Comparison of ENCODE assay signal across 12 cellular contexts in the genomic region with DNA sequence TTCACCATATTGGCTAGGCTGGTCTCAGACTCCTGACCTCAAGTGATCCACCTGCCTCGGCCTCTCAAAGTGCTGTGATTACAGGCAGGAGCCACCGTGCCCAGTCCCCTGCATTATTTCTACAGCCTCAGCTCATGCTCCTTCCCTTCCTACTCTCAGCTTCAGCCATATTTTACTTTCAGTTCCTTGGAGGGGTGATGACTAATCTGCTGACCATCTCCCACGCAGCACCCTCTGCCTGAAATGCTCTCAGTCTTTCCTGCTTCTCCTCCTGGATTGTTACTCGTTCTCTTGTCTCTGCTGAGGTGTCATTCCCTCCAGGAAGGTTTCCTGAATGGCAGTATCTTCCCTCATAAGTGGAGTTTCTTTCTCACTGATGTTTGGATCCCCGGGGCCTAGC.
A peak's percentile ranks its signal among the peaks of the same experiment; 100 is the strongest.
DNase-seq lines count a peak whose midpoint lies in the region; ATAC-seq and TF ChIP-seq lines count a peak whose summit lies in the region.
"Had no signal": no experiment of that assay in that cellular context is flagged by ENCODE, and none has a peak within 500 bp of the region (broad histone marks: within the 10 kb centered on the region; RNA-seq: fewer than 3 reads in every experiment).

No MANE protein-coding gene starts in this region.

- H3K36me3 Mint-ChIP-seq in Calu3 (ENCODE audit: insufficient read depth, unreplicated experiment) = peaks cover 6% of the 10 kb centered on the region
- H3K36me3 Mint-ChIP-seq: IgD-negative memory B cell had no signal

- no peak overlapping the region for H4K91ac ChIP-seq in mesenchymal stem cell (ENCODE audit: low read length)

- BruUV-seq in Calu3 (replicated peaks; lab: Mats Ljungman, UMichigan) = no TSS peak

- no peak overlapping the region for H3K4me2 ChIP-seq in mesenchymal stem cell (ENCODE audit: low read length, poor library complexity, severe bottlenecking)

- WGBS in mesenchymal stem cell = 34% methylated on average over 4 of the region's 5 CpGs

- H3K4me3 Mint-ChIP-seq in Calu3 (ENCODE audit: low read depth, unreplicated experiment) = no peak overlapping the region
- H3K4me3 Mint-ChIP-seq: IgD-negative memory B cell had no signal

- H2AFZ ChIP-seq in mesenchymal stem cell (ENCODE audit: low read depth, low read length) = no peak overlapping the region

- CTCF ChIA-PET in Calu3 (lab: Charles Lee) = no interaction called here

- peaks cover 10% of the 10 kb centered on the region for H3K4me1 Mint-ChIP-seq in Calu3 (ENCODE audit: low read depth, unreplicated experiment)

- H4K8ac ChIP-seq in mesenchymal stem cell (ENCODE audit: low read length) = peak overlapping the region; percentile 72

- no peak overlapping the region for H2AK5ac ChIP-seq in mesenchymal stem cell (ENCODE audit: low read length, severe bottlenecking)

- H2BK120ac ChIP-seq in mesenchymal stem cell (ENCODE audit: low read depth, low read length) = peak overlapping the region; percentile 34

- peak overlapping the region; percentile 77 for H3K27ac Mint-ChIP-seq in Calu3 (ENCODE audit: unreplicated experiment)
- H3K27ac Mint-ChIP-seq: IgD-negative memory B cell had no signal

- H3K14ac ChIP-seq in mesenchymal stem cell (ENCODE audit: low read length in 2 of 2) = no peak overlapping the region

- no peaks in the 10 kb centered on the region for H3K4me1 ChIP-seq in mesenchymal stem cell (ENCODE audit: control insufficient read depth, insufficient read depth, low read depth, low read length)
- H3K4me1 ChIP-seq: vagina had no signal

- H3K9ac ChIP-seq in mesenchymal stem cell (ENCODE audit: low read length) = peak overlapping the region; percentile 39

- peak; percentile 29 for DNase-seq in Calu3
- peak; percentile 46 for DNase-seq in HPDE6-E6E7 (ENCODE audit: extremely low spot score)
- DNase-seq in amniotic epithelial cell (ENCODE audit: low read depth) = peak; percentile 77
- peak; percentile 79 for DNase-seq in mesenchymal stem cell
- no peak for DNase-seq in GM13977 (ENCODE audit: low spot score)
- no peak for DNase-seq in activated naive CD4-positive, alpha-beta T cell (lab: John Stamatoyannopoulos, UW)
- no peak for DNase-seq in NCI-H748 treated with DMSO at 0.1 percent for 48 hours (lab: John Stamatoyannopoulos, UW)
- DNase-seq: stimulated activated CD4-positive, alpha-beta T cell treated with anti-CD3 and anti-CD28 coated beads, Interleukin-2, amount 100 ng/mL, for 24 hours had no signal

- no peak overlapping the region for H3K18ac ChIP-seq in mesenchymal stem cell (ENCODE audit: low read depth in 1 of 2, low read length in 2 of 2)

- H2BK12ac ChIP-seq in mesenchymal stem cell (ENCODE audit: low read length in 2 of 2) = no peak overlapping the region

- H3K9me3 Mint-ChIP-seq in Calu3 (ENCODE audit: low read depth, unreplicated experiment) = no peaks in the 10 kb centered on the region
- H3K9me3 Mint-ChIP-seq: IgD-negative memory B cell had no signal

- H2BK15ac ChIP-seq in mesenchymal stem cell (ENCODE audit: low read depth, poor library complexity, severe bottlenecking) = no peak overlapping the region

- no peak overlapping the region for H3K4ac ChIP-seq in mesenchymal stem cell (ENCODE audit: low read depth in 1 of 2, low read length in 2 of 2)

- H3K79me1 ChIP-seq in mesenchymal stem cell (replicated peaks; ENCODE audit: low read length, poor library complexity, severe bottlenecking) = no peaks in the 10 kb centered on the region

- no peaks in the 10 kb centered on the region for H3K36me3 ChIP-seq in mesenchymal stem cell (ENCODE audit: control insufficient read depth in 1 of 2, insufficient read depth in 2 of 2, low read depth in 1 of 2, low read length in 2 of 2)
- H3K36me3 ChIP-seq: vagina had no signal

- H2BK5ac ChIP-seq in mesenchymal stem cell (ENCODE audit: low read depth, low read length, poor library complexity, severe bottlenecking) = no peak overlapping the region

- in situ Hi-C loops in GM13977 (cut with MboI; ENCODE audit: low pct_unique_long_range_greater_than_20kb, low sequenced_read_pairs, unreplicated experiment) = no loop called here

- TF ChIP-seq CTCF in Calu3 (IDR thresholded peaks at IDR 0.05; ENCODE audit: unreplicated experiment) (no peak), GM13977 (IDR thresholded peaks at IDR 0.05; ENCODE audit: extremely low read depth, insufficient read depth, missing control alignments) (no peak)

- no peaks in the 10 kb centered on the region for H3K9me3 ChIP-seq in mesenchymal stem cell (ENCODE audit: control insufficient read depth, low read length)
- H3K9me3 ChIP-seq: vagina had no signal

- H3K27me3 ChIP-seq in mesenchymal stem cell (ENCODE audit: control insufficient read depth in 1 of 2, insufficient read depth in 1 of 2, low read length in 2 of 2) = no peaks in the 10 kb centered on the region
- H3K27me3 ChIP-seq: vagina had no signal

- intact Hi-C loops in Calu3 (cut with micrococcal nuclease; ENCODE audit: unreplicated experiment) = no loop called here

- ATAC-seq in GM18498 (IDR thresholded peaks at IDR 0.05; ENCODE audit: unreplicated experiment) = no peak

- H3K4me3 ChIP-seq in mesenchymal stem cell (ENCODE audit: insufficient read depth in 1 of 2, low read depth in 1 of 2, low read length in 2 of 2) = no peak overlapping the region
- H3K4me3 ChIP-seq: SK-N-MC, vagina had no signal

- H3K27me3 Mint-ChIP-seq in Calu3 (ENCODE audit: unreplicated experiment) = no peaks in the 10 kb centered on the region
- H3K27me3 Mint-ChIP-seq: IgD-negative memory B cell had no signal

- peak overlapping the region; percentile 40 for H3K27ac ChIP-seq in mesenchymal stem cell (ENCODE audit: low read length, poor library complexity, severe bottlenecking)
- H3K27ac ChIP-seq: SK-N-MC, vagina had no signal

- no peak overlapping the region for H3K23ac ChIP-seq in mesenchymal stem cell (ENCODE audit: low read length in 2 of 2)

Comparison
In these comparisons a context has a peak if more than half of its experiments do, and no peak if none do; other contexts are left out.
1. DNase-seq: peak in Calu3 (single experiment), HPDE6-E6E7 (single experiment), amniotic epithelial cell (single experiment) and mesenchymal stem cell (single experiment); none in GM13977 (single experiment), activated naive CD4-positive, alpha-beta T cell (0 of 4) and NCI-H748 treated with DMSO at 0.1 percent for 48 hours (single experiment).